1 cellular context compared by ENCODE assay signal in genomic region chr3:171396048-171396447, GRCh38.
TF ChIP-seq lines count a peak whose summit lies in the region.

No MANE protein-coding gene starts in this region.

TF ChIP-seq in WTC11, 78 proteins besides CTCF, POLR2A, EP300 and RAD21 (continued from another document):
- TF ChIP-seq ERG (CRISPR knock-in tag; IDR thresholded peaks at IDR 0.05) (no peak), NFATC4 (CRISPR knock-in tag; IDR thresholded peaks at IDR 0.05) (no peak), IRF2 (CRISPR knock-in tag; IDR thresholded peaks at IDR 0.05; ENCODE audit: borderline replicate concordance, low read depth) (no peak), CBFB (CRISPR knock-in tag; IDR thresholded peaks at IDR 0.05; ENCODE audit: low read depth) (no peak), NR2C2 (CRISPR knock-in tag; IDR thresholded peaks at IDR 0.05) (no peak)
